8 cellular contexts compared by ENCODE assay signal in genomic region chr11:64925536-64926449, GRCh38. TPM values are rescaled to one million over a fixed set of nuclear protein-coding genes. Genes with fewer than 3 reads are reported as not detected.
DNase-seq lines count a peak whose midpoint lies in the region; TF ChIP-seq lines count a peak whose summit lies in the region.

No MANE protein-coding gene starts in this region.

- H2AFZ ChIP-seq in parathyroid adenoma = no peak overlapping the region

- DNase-seq in Calu3 (no peak), SJCRH30 (no peak), erythroblast (lab: John Stamatoyannopoulos, UW) (peak; percentile 65 to 67), DMS153 (lab: John Stamatoyannopoulos, UW) (no peak), NCI-H1417 treated with DMSO at 0.1 percent for 48 hours (lab: John Stamatoyannopoulos, UW) (no peak), H4 (ENCODE audit: low spot score) (no peak), SKM-1 (lab: John Stamatoyannopoulos, UW; ENCODE audit: unreplicated experiment) (no peak)

- peak overlapping the region; percentile 67; the same call in 1 of the 2 replicates for H3K4me3 ChIP-seq in SJCRH30
- H3K4me3 ChIP-seq in parathyroid adenoma (ENCODE audit: low read depth, low read length) = peak overlapping the region; percentile 80

- no peaks in the 10 kb centered on the region for H3K79me2 ChIP-seq in parathyroid adenoma

- H3K4me1 Mint-ChIP-seq in Calu3 (ENCODE audit: low read depth, unreplicated experiment) = peaks cover 8% of the 10 kb centered on the region

- intact Hi-C loops in Calu3 (cut with micrococcal nuclease; ENCODE audit: unreplicated experiment) = no loop called here

- no peaks in the 10 kb centered on the region for H3K27me3 Mint-ChIP-seq in Calu3 (ENCODE audit: unreplicated experiment)

- CTCF ChIA-PET in Calu3 (lab: Charles Lee) = interaction anchor here (0.6 kb wide), 1 partner anchor 67 kb away, joined by 3 read pairs; no protein-coding TSS in a partner anchor

- H3K36me3 ChIP-seq in SJCRH30 (no peaks in the 10 kb centered on the region), parathyroid adenoma (ENCODE audit: control insufficient read depth, insufficient read depth, low read length) (no peaks in the 10 kb centered on the region)

- H3K27ac Mint-ChIP-seq in Calu3 (ENCODE audit: unreplicated experiment) = peak overlapping the region; percentile 17

- no peak overlapping the region for H3K9ac ChIP-seq in parathyroid adenoma

- H3K27ac ChIP-seq in SJCRH30 (no peak overlapping the region), parathyroid adenoma (no peak overlapping the region)

- H3K9me3 ChIP-seq in SJCRH30 (replicated peaks) = no peaks in the 10 kb centered on the region
- H3K9me3 ChIP-seq in parathyroid adenoma (ENCODE audit: control insufficient read depth, low read length) = no peaks in the 10 kb centered on the region

- TF ChIP-seq POLR2A in erythroblast (IDR thresholded peaks at IDR 0.05; ENCODE audit: low read length) = peak; percentile 48

- BruUV-seq in Calu3 (replicated peaks; lab: Mats Ljungman, UMichigan) = no TSS peak

- no peaks in the 10 kb centered on the region for H3K4me1 ChIP-seq in SJCRH30
- H3K4me1 ChIP-seq in parathyroid adenoma = peaks cover 2% of the 10 kb centered on the region

- H3K36me3 Mint-ChIP-seq in Calu3 (ENCODE audit: insufficient read depth, unreplicated experiment) = peaks cover 20% of the 10 kb centered on the region

- H3K27me3 ChIP-seq in SJCRH30 (no peaks in the 10 kb centered on the region), parathyroid adenoma (ENCODE audit: control insufficient read depth, insufficient read depth, low read length) (no peaks in the 10 kb centered on the region)

- TF ChIP-seq CTCF in Calu3 (IDR thresholded peaks at IDR 0.05; ENCODE audit: unreplicated experiment) (no peak), parathyroid adenoma (IDR thresholded peaks at IDR 0.05) (no peak)

- H3K9me3 Mint-ChIP-seq in Calu3 (ENCODE audit: low read depth, unreplicated experiment) = no peaks in the 10 kb centered on the region

- H3K4me3 Mint-ChIP-seq in Calu3 (ENCODE audit: low read depth, unreplicated experiment) = peak overlapping the region; percentile 84

- H3K4me2 ChIP-seq in parathyroid adenoma (ENCODE audit: low read length) = peak overlapping the region; percentile 96

RNA-seq across cellular contexts. Expression of gene PPP2R5B, which starts 1.3 kb away (rescaled TPM):
- total RNA-seq in Calu3 (2022) = 9.9 and 12.2 TPM in 2 replicates
- 4.7 and 6.4 TPM in 2 replicates for total RNA-seq in SJCRH30 (2014; rRNA removed; shearing (Covaris generic))
- total RNA-seq in H4 (2014; rRNA removed; shearing (Covaris generic)) = 6.4 and 9.1 TPM in 2 replicates

RNA-seq across cellular contexts. Expression of gene ATG2A, which starts 8.8 kb away (rescaled TPM):
- total RNA-seq in Calu3 (2022) = 29.6 and 35.8 TPM in 2 replicates
- total RNA-seq in SJCRH30 (2014; rRNA removed; shearing (Covaris generic)) = 6.2 and 7.4 TPM in 2 replicates
- 6.0 and 9.5 TPM in 2 replicates for total RNA-seq in H4 (2014; rRNA removed; shearing (Covaris generic))

RNA-seq across cellular contexts. Expression of gene GPHA2, which starts 9.9 kb away (rescaled TPM):
- not detected in 2 replicates for total RNA-seq in Calu3 (2022)
- not detected in 2 replicates for total RNA-seq in SJCRH30 (2014; rRNA removed; shearing (Covaris generic))
- total RNA-seq in H4 (2014; rRNA removed; shearing (Covaris generic)) = not detected in 2 replicates

RNA-seq across cellular contexts. Expression of gene MAJIN, which starts 46.1 kb away (rescaled TPM):
- total RNA-seq in Calu3 (2022) = 0.56 TPM in 1 of 2 replicates, not detected in the other
- not detected in 2 replicates for total RNA-seq in SJCRH30 (2014; rRNA removed; shearing (Covaris generic))
- not detected in 2 replicates for total RNA-seq in H4 (2014; rRNA removed; shearing (Covaris generic))

RNA-seq across cellular contexts. Expression of gene EHD1, which starts 47.4 kb away (rescaled TPM):
- 92.8 and 101 TPM in 2 replicates for total RNA-seq in Calu3 (2022)
- 43.4 and 45.0 TPM in 2 replicates for total RNA-seq in SJCRH30 (2014; rRNA removed; shearing (Covaris generic))
- total RNA-seq in H4 (2014; rRNA removed; shearing (Covaris generic)) = 13.5 and 14.2 TPM in 2 replicates

Comparison
In these comparisons a context has a peak if more than half of its experiments do, and no peak if none do; other contexts are left out.
1. DNase-seq: peak in erythroblast (2 of 2); none in Calu3 (single experiment), SJCRH30 (0 of 2), DMS153 (single experiment), NCI-H1417 treated with DMSO at 0.1 percent for 48 hours (single experiment), H4 (single experiment) and SKM-1 (single experiment).